Comparison of ENCODE assay signal across 23 cellular contexts in genomic region chr12:71499834-71500233, GRCh38.
DNase-seq lines count a peak whose midpoint lies in the region; ATAC-seq lines count a peak whose summit lies in the region.
"Had no signal": no experiment of that assay in that cellular context is flagged by ENCODE, and none has a peak within 500 bp of the region (broad histone marks: within the 10 kb centered on the region; RNA-seq: fewer than 3 reads in every experiment).

No MANE protein-coding gene starts in this region.

- H3K27me3 ChIP-seq in naive thymus-derived CD4-positive, alpha-beta T cell (ENCODE audit: control insufficient read depth in 2 of 2, insufficient read depth in 2 of 2, low read length in 2 of 2): peaks cover 0 to 5% of the 10 kb centered on the region in 2 donors
- H3K27me3 ChIP-seq: BE2C, BLaER1 had no signal

- no peak overlapping the region for H3K4me3 Mint-ChIP-seq in naive thymus-derived CD4-positive, alpha-beta T cell
- no peak overlapping the region for H3K4me3 Mint-ChIP-seq in stimulated activated effector memory CD8-positive, alpha-beta T cell treated with anti-CD3 and anti-CD28 coated beads, Interleukin-12 subunit alpha, Interleukin-12 subunit beta, amount 100 ng/mL, for 72 hours
- H3K4me3 Mint-ChIP-seq: CD14-positive monocyte; CD4-positive, alpha-beta memory T cell; CD4-positive, CD25-positive, alpha-beta regulatory T cell; CD8-positive, alpha-beta memory T cell had no signal

- peaks cover 0 to 12% (median 3%) of the 10 kb centered on the region in 11 donors for H3K9me3 Mint-ChIP-seq in naive thymus-derived CD4-positive, alpha-beta T cell
- no peaks in the 10 kb centered on the region for H3K9me3 Mint-ChIP-seq in stimulated activated effector memory CD8-positive, alpha-beta T cell treated with anti-CD3 and anti-CD28 coated beads, Interleukin-12 subunit alpha, Interleukin-12 subunit beta, amount 100 ng/mL, for 72 hours

- no peaks in the 10 kb centered on the region for H3K36me3 ChIP-seq in naive thymus-derived CD4-positive, alpha-beta T cell (ENCODE audit: control insufficient read depth in 2 of 3, insufficient read depth in 3 of 3, low read length in 3 of 3)
- H3K36me3 ChIP-seq: BE2C, BLaER1 had no signal

- POLR2A ChIA-PET in naive thymus-derived CD4-positive, alpha-beta T cell (lab: Charles Lee): interaction anchor here (0.6 kb wide), 1 partner anchor 255 kb away, joined by 4 read pairs; the partner anchor contains the start of gene RAB21

- intact Hi-C loops in naive thymus-derived CD4-positive, alpha-beta T cell (cut with micrococcal nuclease): no loop called here

- peak overlapping the region in 1 of 9 donors; percentile 43 for H3K27ac Mint-ChIP-seq in naive thymus-derived CD4-positive, alpha-beta T cell
- no peak overlapping the region for H3K27ac Mint-ChIP-seq in stimulated activated effector memory CD8-positive, alpha-beta T cell treated with anti-CD3 and anti-CD28 coated beads, Interleukin-12 subunit alpha, Interleukin-12 subunit beta, amount 100 ng/mL, for 72 hours
- H3K27ac Mint-ChIP-seq: CD14-positive monocyte; CD4-positive, CD25-positive, alpha-beta regulatory T cell; CD8-positive, alpha-beta memory T cell had no signal

- peak; percentile 67 for ATAC-seq in naive thymus-derived CD4-positive, alpha-beta T cell
- peak; percentile 31 for ATAC-seq in stimulated activated effector memory CD8-positive, alpha-beta T cell treated with anti-CD3 and anti-CD28 coated beads, Interleukin-12 subunit alpha, Interleukin-12 subunit beta, amount 100 ng/mL, for 72 hours
- ATAC-seq in HG03280 (IDR thresholded peaks at IDR 0.05; ENCODE audit: unreplicated experiment): no peak
- ATAC-seq in GM21619 (IDR thresholded peaks at IDR 0.05; ENCODE audit: unreplicated experiment): no peak
- ATAC-seq: GM12878 had no signal

- H3K4me1 ChIP-seq in naive thymus-derived CD4-positive, alpha-beta T cell (ENCODE audit: control insufficient read depth in 2 of 2, insufficient read depth in 2 of 2, low read length in 2 of 2): peaks cover 0 to 14% of the 10 kb centered on the region in 2 donors

- H3K27me3 Mint-ChIP-seq in naive thymus-derived CD4-positive, alpha-beta T cell: peaks cover 0 to 7% (median 7%) of the 10 kb centered on the region in 5 donors

- H3K4me1 Mint-ChIP-seq in naive thymus-derived CD4-positive, alpha-beta T cell: peaks cover 3 to 15% (median 14%) of the 10 kb centered on the region in 7 donors
- H3K4me1 Mint-ChIP-seq in stimulated activated effector memory CD8-positive, alpha-beta T cell treated with anti-CD3 and anti-CD28 coated beads, Interleukin-12 subunit alpha, Interleukin-12 subunit beta, amount 100 ng/mL, for 72 hours: no peaks in the 10 kb centered on the region

- CTCF ChIA-PET in naive thymus-derived CD4-positive, alpha-beta T cell (lab: Charles Lee): no interaction called here

- H3K9me3 ChIP-seq in naive thymus-derived CD4-positive, alpha-beta T cell (ENCODE audit: control insufficient read depth in 2 of 3, low read length in 3 of 3): no peaks in the 10 kb centered on the region
- H3K9me3 ChIP-seq: BE2C had no signal

- no peak overlapping the region for H3K27ac ChIP-seq in naive thymus-derived CD4-positive, alpha-beta T cell (ENCODE audit: low read depth, low read length)
- H3K27ac ChIP-seq: BLaER1 had no signal

- DNase-seq in naive thymus-derived CD4-positive, alpha-beta T cell: no peak
- no peak for DNase-seq in stimulated activated effector memory CD8-positive, alpha-beta T cell treated with anti-CD3 and anti-CD28 coated beads, Interleukin-12 subunit alpha, Interleukin-12 subunit beta, amount 100 ng/mL, for 72 hours (ENCODE audit: low spot score in 2 of 2)
- no peak for DNase-seq in NCI-H2227 (lab: John Stamatoyannopoulos, UW; ENCODE audit: unreplicated experiment)
- DNase-seq: 8988T; ACHN; BE2C; C1 segment of cervical spinal cord; CD4-positive, alpha-beta memory T cell; CD4-positive, CD25-positive, alpha-beta regulatory T cell; CD8-positive, alpha-beta memory T cell; COR-L47; DMS 273 treated with DMSO at 0.1 percent for 48 hours; DMS153; DMS53; DMS79; DND-41; EL; GDM1 had no signal

- no peak overlapping the region for H3K4me3 ChIP-seq in naive thymus-derived CD4-positive, alpha-beta T cell (ENCODE audit: low read length)
- H3K4me3 ChIP-seq: BLaER1, GM12878 had no signal

- peaks cover 0 to 3% (median 0%) of the 10 kb centered on the region in 5 donors for H3K36me3 Mint-ChIP-seq in naive thymus-derived CD4-positive, alpha-beta T cell
- H3K36me3 Mint-ChIP-seq in stimulated activated effector memory CD8-positive, alpha-beta T cell treated with anti-CD3 and anti-CD28 coated beads, Interleukin-12 subunit alpha, Interleukin-12 subunit beta, amount 100 ng/mL, for 72 hours: no peaks in the 10 kb centered on the region
- H3K36me3 Mint-ChIP-seq: CD14-positive monocyte; CD4-positive, alpha-beta memory T cell; CD4-positive, CD25-positive, alpha-beta regulatory T cell; CD8-positive, alpha-beta memory T cell had no signal

Comparison
In these comparisons a context has a peak if more than half of its experiments do, and no peak if none do; other contexts are left out.
1. ATAC-seq: peak in naive thymus-derived CD4-positive, alpha-beta T cell (single experiment) and stimulated activated effector memory CD8-positive, alpha-beta T cell treated with anti-CD3 and anti-CD28 coated beads, Interleukin-12 subunit alpha, Interleukin-12 subunit beta, amount 100 ng/mL, for 72 hours (single experiment); none in HG03280 (single experiment) and GM21619 (single experiment).